ENCODE assay signal across 1 cellular context in genomic region chr2:20223345-20224190, GRCh38.
TF ChIP-seq lines count a peak whose summit lies in the region.

No MANE protein-coding gene starts in this region.

TF ChIP-seq in HepG2, 621 proteins besides CTCF, POLR2A, EP300 and RAD21 (continued from another document and continues in another):
- TF ChIP-seq FIP1L1 (IDR thresholded peaks at IDR 0.05; ENCODE audit: borderline replicate concordance, insufficient read depth, low read depth, low read length) (no peak), POGK (CRISPR knock-in tag; conservative IDR thresholded peaks at IDR 0.05) (peak; percentile 93; the same call in 1 of the 2 replicates), ZSCAN12 (CRISPR knock-in tag; IDR thresholded peaks at IDR 0.05) (0 out of 2 replicates have a peak, but pooled peaks have one; percentile 11), E2F2 (CRISPR knock-in tag; IDR thresholded peaks at IDR 0.05; ENCODE audit: borderline replicate concordance) (no peak), LCORL (IDR thresholded peaks at IDR 0.05) (no peak), LCORL (CRISPR knock-in tag; IDR thresholded peaks at IDR 0.05) (peak; percentile 63; the same call in 1 of the 2 replicates), TIGD3 (CRISPR knock-in tag; IDR thresholded peaks at IDR 0.05; ENCODE audit: borderline replicate concordance) (no peak), POLR2AphosphoS5 (IDR thresholded peaks at IDR 0.05; ENCODE audit: low read depth, low read length) (no peak), RBFOX2 (IDR thresholded peaks at IDR 0.05; ENCODE audit: low read depth, low read length) (peak; percentile 79), SATB2 (CRISPR knock-in tag; IDR thresholded peaks at IDR 0.05) (0 out of 2 replicates have a peak, but pooled peaks have one; percentile 32), NFKB2 (CRISPR knock-in tag; IDR thresholded peaks at IDR 0.05; ENCODE audit: borderline replicate concordance) (peak; percentile 67; the same call in 1 of the 2 replicates), ZNF749 (CRISPR knock-in tag; IDR thresholded peaks at IDR 0.05; ENCODE audit: borderline replicate concordance) (peak; percentile 25; the same call in 1 of the 2 replicates), ZNF501 (CRISPR knock-in tag; IDR thresholded peaks at IDR 0.05) (peak; percentile 66; the same call in 1 of the 2 replicates), KLF15 (CRISPR knock-in tag; IDR thresholded peaks at IDR 0.05; ENCODE audit: borderline replicate concordance) (no peak), ZNF230 (CRISPR knock-in tag; IDR thresholded peaks at IDR 0.05) (no peak; the same call in 1 of the 2 replicates), ZNF260 (CRISPR knock-in tag; IDR thresholded peaks at IDR 0.05; ENCODE audit: borderline replicate concordance, low read depth) (no peak), SPEN (CRISPR knock-in tag; IDR thresholded peaks at IDR 0.05; ENCODE audit: low read depth) (peak; percentile 47), SUZ12 (IDR thresholded peaks at IDR 0.05; ENCODE audit: low read depth, low read length) (no peak), RBM22 (optimal IDR thresholded peaks at IDR 0.05; ENCODE audit: low read length) (no peak), ZNF44 (CRISPR knock-in tag; IDR thresholded peaks at IDR 0.05) (no peak; the same call in 1 of the 2 replicates), ZMAT5 (CRISPR knock-in tag; IDR thresholded peaks at IDR 0.05; ENCODE audit: borderline replicate concordance, low read depth) (no peak), FOSL2 (CRISPR knock-in tag; IDR thresholded peaks at IDR 0.05) (no peak), NCOA5 (CRISPR knock-in tag; IDR thresholded peaks at IDR 0.05) (no peak), ZEB1 (IDR thresholded peaks at IDR 0.05; ENCODE audit: insufficient replicate concordance, low read depth) (no peak), RNF219 (CRISPR knock-in tag; IDR thresholded peaks at IDR 0.05) (no peak; the same call in 1 of the 2 replicates), SKIL (CRISPR knock-in tag; IDR thresholded peaks at IDR 0.05; ENCODE audit: borderline replicate concordance) (no peak), HMGXB3 (CRISPR knock-in tag; IDR thresholded peaks at IDR 0.05; ENCODE audit: borderline replicate concordance) (no peak), ZNF691 (CRISPR knock-in tag; IDR thresholded peaks at IDR 0.05; ENCODE audit: borderline replicate concordance, low read depth) (no peak; the same call in 1 of the 2 replicates), ATF6 (CRISPR knock-in tag; conservative IDR thresholded peaks at IDR 0.05) (no peak), ZNF543 (CRISPR knock-in tag; IDR thresholded peaks at IDR 0.05) (peak; percentile 79), MYNN (CRISPR knock-in tag; IDR thresholded peaks at IDR 0.05; ENCODE audit: low read depth) (peak; percentile 34; the same call in 1 of the 2 replicates), REXO4 (CRISPR knock-in tag; IDR thresholded peaks at IDR 0.05; ENCODE audit: borderline replicate concordance) (0 out of 2 replicates have a peak, but pooled peaks have one; percentile 44), CREM (IDR thresholded peaks at IDR 0.05) (no peak), CREM (CRISPR knock-in tag; IDR thresholded peaks at IDR 0.05) (no peak), AGO2 (optimal IDR thresholded peaks at IDR 0.05; ENCODE audit: low read depth, low read length) (peak; percentile 84), TAF1 (CRISPR knock-in tag; IDR thresholded peaks at IDR 0.05) (peak; percentile 60; the same call in 1 of the 2 replicates), SMARCC2 (IDR thresholded peaks at IDR 0.05) (no peak), CREB3 (CRISPR knock-in tag; IDR thresholded peaks at IDR 0.05) (no peak), IRF9 (CRISPR knock-in tag; IDR thresholded peaks at IDR 0.05; ENCODE audit: borderline replicate concordance) (0 out of 2 replicates have a peak, but pooled peaks have one; percentile 13), ZNF784 (CRISPR knock-in tag; IDR thresholded peaks at IDR 0.05; ENCODE audit: borderline replicate concordance) (0 out of 2 replicates have a peak, but pooled peaks have one; percentile 34)
